Comparison of ENCODE assay signal across 8 cellular contexts in genomic region chr18:67525328-67526110, GRCh38. TPM values are rescaled to one million over a fixed set of nuclear protein-coding genes. Genes with fewer than 3 reads are reported as not detected.
DNase-seq lines count a peak whose midpoint lies in the region; ATAC-seq and TF ChIP-seq lines count a peak whose summit lies in the region.

No MANE protein-coding gene starts in this region.

- H3K27me3 ChIP-seq in HUES48 (ENCODE audit: control insufficient read depth, insufficient read depth, low read length) (no peaks in the 10 kb centered on the region), testis (no peaks in the 10 kb centered on the region)

- peak; percentile 90 for ATAC-seq in left lobe of liver

- TF ChIP-seq POLR2A in testis (IDR thresholded peaks at IDR 0.05), result no peak

- peak overlapping the region; percentile 70 for H3K27ac ChIP-seq in HUES48 (ENCODE audit: low read depth, low read length)
- H3K27ac ChIP-seq in testis, result peak overlapping the region in 1 of 2 donors; percentile 22

- H3K4me3 ChIP-seq in HUES48 (ENCODE audit: low read depth, low read length) (no peak overlapping the region), choroid plexus epithelial cell (ENCODE audit: low read depth, low read length) (no peak overlapping the region), testis (no peak overlapping the region)

- H3K9me3 ChIP-seq in HUES48 (ENCODE audit: control insufficient read depth, insufficient read depth, low read length) (no peaks in the 10 kb centered on the region), testis (no peaks in the 10 kb centered on the region)

- H3K9ac ChIP-seq in HUES48 (ENCODE audit: low read depth, low read length), result no peak overlapping the region

- H3K4me1 ChIP-seq in HUES48 (ENCODE audit: control insufficient read depth, insufficient read depth, low read length), result peaks cover 17% of the 10 kb centered on the region
- H3K4me1 ChIP-seq in testis, result peaks cover 7% of the 10 kb centered on the region

- 44 to 57% methylated on average over 3 of the region's 3 CpGs for whole genome bisulfite sequencing in testis, 2 donors

- peak; percentile 99 for DNase-seq in choroid plexus epithelial cell (ENCODE audit: low read depth)
- peak; percentile 50 for DNase-seq in left lobe of liver (ENCODE audit: low spot score)
- peak; percentile 68 for DNase-seq in testis
- DNase-seq in stimulated activated naive CD4-positive, alpha-beta T cell treated with Interleukin-2 at 50 U/mL for 16 hours (lab: John Stamatoyannopoulos, UW), result no peak
- DNase-seq in effector CD4-positive, alpha-beta T cell, result no peak
- no peak for DNase-seq in NCI-H1417 (lab: John Stamatoyannopoulos, UW)
- DNase-seq in NCI-H2081 treated with DMSO at 0.1 percent for 48 hours (lab: John Stamatoyannopoulos, UW), result no peak

- no peaks in the 10 kb centered on the region for H3K36me3 ChIP-seq in HUES48 (ENCODE audit: control insufficient read depth, insufficient read depth, low read length)
- H3K36me3 ChIP-seq in testis (ENCODE audit: low read depth, missing control alignments), result no peaks in the 10 kb centered on the region

- intact Hi-C loops in testis (cut with DNase I; ENCODE audit: low total_unique reads), result no loop called here

- TF ChIP-seq CTCF in choroid plexus epithelial cell (conservative IDR thresholded peaks at IDR 0.05; ENCODE audit: low read depth, low read length) (no peak), testis (IDR thresholded peaks at IDR 0.05) (no peak)

RNA-seq across cellular contexts. Expression of gene DSEL, which starts 9.0 kb away (rescaled TPM):
- total RNA-seq in left lobe of liver, result 2.5 TPM
- 1 to 10 TPM; 5.7 to 5.9 TPM for total RNA-seq in testis
- polyA plus RNA-seq in testis (ENCODE audit: insufficient read depth, low read depth, low replicate concordance), result 2.7 TPM

Comparison
In these comparisons a context has a peak if more than half of its experiments do, and no peak if none do; other contexts are left out.
1. DNase-seq: peak in choroid plexus epithelial cell (single experiment), left lobe of liver (single experiment) and testis (single experiment); none in stimulated activated naive CD4-positive, alpha-beta T cell treated with Interleukin-2 at 50 U/mL for 16 hours (single experiment), effector CD4-positive, alpha-beta T cell (single experiment), NCI-H1417 (0 of 3) and NCI-H2081 treated with DMSO at 0.1 percent for 48 hours (single experiment).